ENCODE assay signal across 1 cellular context in genomic region chr5:150637245-150638052, GRCh38.
A peak's percentile ranks its signal among the peaks of the same experiment; 100 is the strongest.
TF ChIP-seq lines count a peak whose summit lies in the region.

No MANE protein-coding gene starts in this region.

TF ChIP-seq in H1, 55 proteins besides CTCF, POLR2A, EP300 and RAD21 (continued from another document):
- TF ChIP-seq KDM1A (IDR thresholded peaks at IDR 0.05; ENCODE audit: borderline replicate concordance, low read length) (peak; percentile 85; the same call in 1 of the 2 replicates), NRF1 (IDR thresholded peaks at IDR 0.05; ENCODE audit: low read depth, low read length) (no peak), SP2 (IDR thresholded peaks at IDR 0.05; ENCODE audit: low read length) (no peak), SRF (IDR thresholded peaks at IDR 0.05; ENCODE audit: low read depth, low read length) (no peak), KDM5A (IDR thresholded peaks at IDR 0.05; ENCODE audit: low read length) (no peak), SIN3A (conservative IDR thresholded peaks at IDR 0.05 in 1 of 2, IDR thresholded peaks at IDR 0.05 in 1 of 2; ENCODE audit: low read depth in 1 of 2, low read length in 2 of 2) (peak in 1 of 2 experiments; percentile 88; a peak in 2 of 4 replicates), EGR1 (IDR thresholded peaks at IDR 0.05; ENCODE audit: borderline replicate concordance, low read depth, low read length) (no peak), CBX5 (IDR thresholded peaks at IDR 0.05; ENCODE audit: low read depth, low read length) (no peak), CHD1 (IDR thresholded peaks at IDR 0.05; ENCODE audit: low read depth, low read length) (no peak), RBBP5 (IDR thresholded peaks at IDR 0.05; ENCODE audit: borderline replicate concordance, low read depth, low read length) (no peak), TEAD4 (IDR thresholded peaks at IDR 0.05; ENCODE audit: low read depth, low read length) (peak; percentile 96), HDAC6 (IDR thresholded peaks at IDR 0.05; ENCODE audit: low read depth, low read length) (no peak), BCL11A (IDR thresholded peaks at IDR 0.05; ENCODE audit: low read depth in 2 of 2, low read length in 2 of 2) (no peak), JUN (IDR thresholded peaks at IDR 0.05; ENCODE audit: low read depth, low read length) (no peak), RXRA (IDR thresholded peaks at IDR 0.05; ENCODE audit: insufficient read depth, low read depth, low read length) (no peak), SAP30 (IDR thresholded peaks at IDR 0.05; ENCODE audit: insufficient read depth, insufficient replicate concordance, low read length) (no peak), FOSL1 (IDR thresholded peaks at IDR 0.05; ENCODE audit: insufficient read depth, low read depth, low read length) (no peak), HDAC2 (IDR thresholded peaks at IDR 0.05; ENCODE audit: borderline replicate concordance in 1 of 2, low read depth in 2 of 2, low read length in 2 of 2) (peak in 1 of 2 experiments; percentile 75; a peak in 1 of 4 replicates)
- TF ChIP-seq, protein P1, sequence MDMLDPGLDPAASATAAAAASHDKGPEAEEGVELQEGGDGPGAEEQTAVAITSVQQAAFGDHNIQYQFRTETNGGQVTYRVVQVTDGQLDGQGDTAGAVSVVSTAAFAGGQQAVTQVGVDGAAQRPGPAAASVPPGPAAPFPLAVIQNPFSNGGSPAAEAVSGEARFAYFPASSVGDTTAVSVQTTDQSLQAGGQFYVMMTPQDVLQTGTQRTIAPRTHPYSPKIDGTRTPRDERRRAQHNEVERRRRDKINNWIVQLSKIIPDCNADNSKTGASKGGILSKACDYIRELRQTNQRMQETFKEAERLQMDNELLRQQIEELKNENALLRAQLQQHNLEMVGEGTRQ (IDR thresholded peaks at IDR 0.05; ENCODE audit: low read length), result no peak
